ENCODE assay signal across 8 cellular contexts in the genomic region with DNA sequence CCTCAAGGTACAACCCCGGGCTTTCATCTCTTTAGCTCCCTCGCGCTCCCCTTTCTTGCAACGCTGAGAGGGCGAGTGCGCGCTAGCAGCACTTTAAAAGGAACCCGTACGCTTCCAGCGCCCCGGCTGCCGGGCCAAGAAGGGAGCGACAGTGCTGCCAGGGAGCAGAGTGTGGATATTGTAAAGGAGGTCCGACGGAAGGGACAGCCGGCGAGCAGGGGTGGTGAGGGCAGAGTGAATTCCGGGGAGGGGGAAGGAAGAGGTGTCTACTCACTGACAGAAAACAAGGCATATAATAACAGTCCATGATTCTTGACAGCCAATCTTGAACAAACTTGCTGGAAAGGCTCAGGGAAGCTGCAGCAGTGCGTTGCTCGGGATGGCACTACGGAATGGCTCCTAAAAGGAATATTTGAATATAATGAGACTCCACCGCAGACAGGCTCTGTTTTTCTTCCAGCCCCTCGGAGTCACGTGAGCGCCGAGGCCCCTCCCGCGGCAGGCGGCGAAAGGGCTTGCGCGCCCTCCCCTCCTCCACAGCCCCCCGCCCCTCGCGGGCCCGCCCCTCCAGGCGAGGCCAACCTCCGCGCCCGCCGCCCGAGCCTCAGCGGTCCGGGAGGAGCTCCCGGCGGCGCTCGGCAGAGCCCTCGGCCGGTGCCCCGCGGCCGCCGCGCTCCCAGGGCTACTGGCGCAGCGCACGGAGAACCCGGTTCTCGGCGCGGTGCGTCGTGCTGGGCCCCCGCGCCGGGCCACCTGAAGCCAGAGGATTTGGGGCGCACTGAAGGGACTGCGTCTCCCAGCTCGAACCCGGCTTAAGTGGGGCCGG. TPM values are rescaled to one million over a fixed set of nuclear protein-coding genes. Genes with fewer than 3 reads are reported as not detected.
DNase-seq lines count a peak whose midpoint lies in the region; TF ChIP-seq lines count a peak whose summit lies in the region.

No MANE protein-coding gene starts in this region.

- H3K9me3 ChIP-seq in adrenal gland (replicated peaks in 1 of 3) (no peaks in the 10 kb centered on the region), cardiac muscle cell (ENCODE audit: low read depth) (no peaks in the 10 kb centered on the region)

- peak overlapping the region; percentile 1 to 76 (median 60) for H3K4me3 ChIP-seq in adrenal gland
- H3K4me3 ChIP-seq in cardiac muscle cell, result peak overlapping the region; percentile 63

- TF ChIP-seq CTCF in adrenal gland (IDR thresholded peaks at IDR 0.05) (no peak), cardiac muscle cell (IDR thresholded peaks at IDR 0.05; ENCODE audit: low read depth, low read length) (no peak)

- peak; percentile 76 to 90 for TF ChIP-seq POLR2A in adrenal gland (IDR thresholded peaks at IDR 0.05)

- intact Hi-C loops in adrenal gland (cut with DNase I), result loop anchor here in 1 of 2 donors (10.0 kb wide), 1 partner anchor 222 kb away; no protein-coding TSS in a partner anchor

- peak; percentile 33 to 57 for DNase-seq in NOMO-1 (lab: John Stamatoyannopoulos, UW; ENCODE audit: unreplicated experiment in 2 of 2)
- no peak for DNase-seq in NOMO-1 treated with dmso at 0.1 percent for 144 hours (lab: John Stamatoyannopoulos, UW; ENCODE audit: unreplicated experiment)
- DNase-seq in NCI-H1105 treated with DMSO at 0.1 percent for 48 hours (lab: John Stamatoyannopoulos, UW), result peak; percentile 77
- peak; percentile 84 to 93 (median 90) for DNase-seq in adrenal gland
- DNase-seq in cardiac muscle cell (ENCODE audit: low read depth in 1 of 2, low spot score in 1 of 2), result peak; percentile 94
- peak in 42 of 56 donors; percentile 12 to 78 (median 46) for DNase-seq in nucleus accumbens (lab: John Stamatoyannopoulos, UW)
- no peak for DNase-seq in COLO829 (ENCODE audit: low spot score)
- no peak for DNase-seq in effector CD8-positive, alpha-beta T cell (lab: John Stamatoyannopoulos, UW)

- peaks cover 0 to 12% of the 10 kb centered on the region in 2 donors for H3K36me3 ChIP-seq in adrenal gland (replicated peaks in 1 of 2)
- H3K36me3 ChIP-seq in cardiac muscle cell, result no peaks in the 10 kb centered on the region

- H3K27me3 ChIP-seq in adrenal gland (peaks cover 4% of the 10 kb centered on the region), cardiac muscle cell (peaks cover 46% of the 10 kb centered on the region)

- WGBS in adrenal gland, 4 donors, result 1 to 4% (median 2%) methylated on average over 22 to 72 of the region's 72 CpGs

- H3K27ac ChIP-seq in adrenal gland (peak overlapping the region in 4 of 5 donors; percentile 53 to 90 (median 84)), cardiac muscle cell (peak overlapping the region; percentile 61)

- H3K4me1 ChIP-seq in adrenal gland (replicated peaks in 1 of 2), result peaks cover 26 to 30% of the 10 kb centered on the region in 2 donors
- H3K4me1 ChIP-seq in cardiac muscle cell (ENCODE audit: low read depth), result no peaks in the 10 kb centered on the region

RNA-seq across cellular contexts. Expression of a gene that starts 3.4 kb away (rescaled TPM):
- total RNA-seq in adrenal gland (10 to 100 TPM in 6 of 8 donors, 1 to 10 TPM in 2; 2.2 to 37.0 (median 19.4) TPM), cardiac muscle cell (10.6 and 13.6 TPM in 2 replicates)
- polyA plus RNA-seq in adrenal gland (10 to 100 TPM in 2 of 3 donors, 1 to 10 TPM in 1; 4.6 to 25.6 (median 24.6) TPM), cardiac muscle cell (11.4 and 12.1 TPM in 2 replicates)

Comparison
In these comparisons a context has a peak if more than half of its experiments do, and no peak if none do; other contexts are left out.
1. DNase-seq: peak in NOMO-1 (2 of 2), NCI-H1105 treated with DMSO at 0.1 percent for 48 hours (single experiment), adrenal gland (7 of 7), cardiac muscle cell (2 of 2) and nucleus accumbens (42 of 56); none in NOMO-1 treated with dmso at 0.1 percent for 144 hours (single experiment), COLO829 (single experiment) and effector CD8-positive, alpha-beta T cell (single experiment).